In the genomic region with DNA sequence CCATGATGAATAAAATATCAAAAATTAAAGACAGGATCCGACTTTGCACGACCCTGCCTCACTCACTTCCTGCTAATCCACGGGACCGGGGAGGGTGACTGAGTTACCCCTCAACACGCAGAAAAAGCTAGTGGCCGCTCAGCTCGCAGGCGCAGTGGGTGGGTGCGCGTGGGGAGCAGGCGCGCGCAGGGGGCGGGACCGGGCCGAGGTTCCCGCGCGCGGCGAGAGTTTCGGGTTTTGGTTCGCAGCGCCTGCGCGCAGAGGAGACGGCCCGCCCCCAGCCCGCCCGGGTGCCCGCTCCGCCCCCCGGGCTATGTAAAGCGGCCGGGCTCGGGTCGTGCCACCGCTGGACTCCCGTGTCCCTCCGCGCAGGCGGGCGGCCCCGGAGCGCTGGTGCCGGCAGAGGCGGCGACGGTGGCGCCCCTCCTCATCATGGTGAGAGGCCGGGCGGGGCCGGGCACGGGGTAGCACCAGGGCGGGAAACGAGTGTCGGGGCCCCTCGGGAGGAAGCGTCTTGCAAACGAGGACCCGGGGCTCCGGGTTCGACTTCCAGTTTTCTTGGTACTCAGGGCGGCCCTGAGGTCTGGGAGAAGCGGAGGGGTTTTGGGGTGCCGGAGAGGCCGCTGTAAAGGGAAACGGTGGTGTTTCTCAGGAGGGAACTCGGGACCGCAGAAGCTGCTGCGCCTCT, we compare ENCODE assay signal across 7 cellular contexts. TPM values are rescaled to one million over a fixed set of nuclear protein-coding genes. Genes with fewer than 3 reads are reported as not detected.
DNase-seq lines count a peak whose midpoint lies in the region; ATAC-seq and TF ChIP-seq lines count a peak whose summit lies in the region.

CNP (plus strand) TSS at position 343 of the 688 bp plus-strand sequence; CDS start at position 433, 90 bp downstream.

- peaks cover 36% of the 10 kb centered on the region for H3K79me2 ChIP-seq in smooth muscle cell (ENCODE audit: low read depth)

- peak within 1 kb of the TSS; percentile 66 for H2AFZ ChIP-seq in smooth muscle cell (ENCODE audit: low read depth)

- H3K4me1 ChIP-seq in breast epithelium (peaks cover 0 to 14% of the 10 kb centered on the region in 2 donors), smooth muscle cell (ENCODE audit: low read depth) (peaks cover 10% of the 10 kb centered on the region)

- H3K4me2 ChIP-seq in smooth muscle cell: peak within 1 kb of the TSS; percentile 86

- H3K27ac ChIP-seq in WERI-Rb-1: peak within 1 kb of the TSS; percentile 88
- peak within 1 kb of the TSS; percentile 90 to 91 for H3K27ac ChIP-seq in breast epithelium
- H3K27ac ChIP-seq in smooth muscle cell (ENCODE audit: low read depth): peak within 1 kb of the TSS; percentile 75

- no peak for TF ChIP-seq POLR2A in breast epithelium (IDR thresholded peaks at IDR 0.05)

- no peaks in the 10 kb centered on the region for H3K9me3 ChIP-seq in WERI-Rb-1 (ENCODE audit: severe bottlenecking)
- H3K9me3 ChIP-seq in breast epithelium: no peaks in the 10 kb centered on the region
- H3K9me3 ChIP-seq in smooth muscle cell (replicated peaks; ENCODE audit: low read depth): no peaks in the 10 kb centered on the region

- ATAC-seq in GM18517 (IDR thresholded peaks at IDR 0.05; ENCODE audit: unreplicated experiment) (peak; percentile 54), HG03095 (IDR thresholded peaks at IDR 0.05; ENCODE audit: unreplicated experiment) (peak; percentile 47)

- H3F3A ChIP-seq in smooth muscle cell (ENCODE audit: low read depth): no peaks in the 10 kb centered on the region

- H3K36me3 ChIP-seq in WERI-Rb-1 (peaks cover 45% of the 10 kb centered on the region), breast epithelium (no peaks in the 10 kb centered on the region), smooth muscle cell (ENCODE audit: low read depth) (no peaks in the 10 kb centered on the region)

- DNase-seq in NCI-H2227 (lab: John Stamatoyannopoulos, UW; ENCODE audit: unreplicated experiment): peak; percentile 96
- DNase-seq in WERI-Rb-1: peak; percentile 95
- peak; percentile 85 to 89 for DNase-seq in breast epithelium (ENCODE audit: low spot score in 2 of 2)
- DNase-seq in iPS-NIHi7 (ENCODE audit: extremely low spot score): peak; percentile 91
- DNase-seq in smooth muscle cell (lab: John Stamatoyannopoulos, UW; ENCODE audit: unreplicated experiment): peak; percentile 80

- TF ChIP-seq CTCF in WERI-Rb-1 (IDR thresholded peaks at IDR 0.05; ENCODE audit: low read depth, low read length) (no peak), breast epithelium (IDR thresholded peaks at IDR 0.05) (no peak), smooth muscle cell (IDR thresholded peaks at IDR 0.05; ENCODE audit: borderline replicate concordance, insufficient read depth, poor library complexity, severe bottlenecking) (no peak)

- peaks cover 7% of the 10 kb centered on the region for H4K20me1 ChIP-seq in smooth muscle cell (ENCODE audit: low read depth)

- H3K27me3 ChIP-seq in WERI-Rb-1 (ENCODE audit: insufficient read depth, low read depth, severe bottlenecking) (no peaks in the 10 kb centered on the region), breast epithelium (no peaks in the 10 kb centered on the region), smooth muscle cell (ENCODE audit: low read depth) (no peaks in the 10 kb centered on the region)

- intact Hi-C loops in breast epithelium (cut with DNase I; ENCODE audit: low total_unique reads): loop anchor here (10.0 kb wide), 2 partner anchors 58 to 138 kb away; partner anchors contain the start of gene NKIRAS2

- H3K4me3 ChIP-seq in WERI-Rb-1 (ENCODE audit: low read depth, low read length) (peak within 1 kb of the TSS; percentile 90), breast epithelium (peak within 1 kb of the TSS; percentile 92 to 94 (median 92)), smooth muscle cell (peak within 1 kb of the TSS; percentile 95)

- WGBS in smooth muscle cell (ENCODE audit: low lambda C conversion rate): under 1% methylated on average over 31 of the region's 71 CpGs

- H3K9ac ChIP-seq in smooth muscle cell (ENCODE audit: low read depth): peak within 1 kb of the TSS; percentile 91

RNA-seq across cellular contexts. Expression of gene CNP, which starts in this region (rescaled TPM):
- total RNA-seq in breast epithelium (10 to 100 TPM; 51.8 to 55.5 (median 53.7) TPM), smooth muscle cell (28.5 and 34.7 TPM in 2 replicates)
- 60.1 and 63.0 TPM in 2 replicates for polyA plus RNA-seq in smooth muscle cell

Comparison
In these comparisons a context has a peak if more than half of its experiments do, and no peak if none do; other contexts are left out.
1. Peak in every context shown above with its lines: DNase-seq, ATAC-seq, H3K4me3 ChIP-seq and H3K27ac ChIP-seq.